Comparison of ENCODE assay signal across 21 cellular contexts in genomic region chr13:23804166-23804565, GRCh38.
"Had no signal": no experiment of that assay in that cellular context is flagged by ENCODE, and none has a peak within 500 bp of the region (broad histone marks: within the 10 kb centered on the region; RNA-seq: fewer than 3 reads in every experiment).

No MANE protein-coding gene starts in this region.

- H3K27ac ChIP-seq: colonic mucosa, esophagus muscularis mucosa, gastrocnemius medialis, heart right ventricle, left lung, lower lobe of right lung had no signal

- ATAC-seq: effector memory CD8-positive, alpha-beta T cell; gastrocnemius medialis; heart right ventricle; left cardiac atrium; left lung; left ventricle myocardium superior; lower lobe of right lung; mucosa of descending colon had no signal

- H3K4me3 Mint-ChIP-seq: dendritic cell treated with granulocyte-macrophage colony-stimulating factor and Interleukin-4, amounts not matched to agents 40 ng/mL and 50 ng/mL, for 4 days; effector memory CD8-positive, alpha-beta T cell; endodermal cell; mesothelial cell of epicardium had no signal

- H3K9me3 ChIP-seq: colonic mucosa, esophagus muscularis mucosa, gastrocnemius medialis, heart right ventricle, lower lobe of right lung, mucosa of descending colon had no signal

- H3K4me3 ChIP-seq: colonic mucosa, esophagus muscularis mucosa, gastrocnemius medialis, heart right ventricle, left lung, lower lobe of right lung, mucosa of descending colon had no signal

- H3K27me3 ChIP-seq: colonic mucosa, esophagus muscularis mucosa, gastrocnemius medialis, heart right ventricle, left lung had no signal

- H3K27me3 Mint-ChIP-seq: dendritic cell treated with granulocyte-macrophage colony-stimulating factor and Interleukin-4, amounts not matched to agents 40 ng/mL and 50 ng/mL, for 4 days; effector memory CD8-positive, alpha-beta T cell had no signal

- DNase-seq: colonic mucosa; cortex of kidney; effector CD8-positive, alpha-beta T cell; effector memory CD8-positive, alpha-beta T cell; endodermal cell; foreskin melanocyte; gastrocnemius medialis; glutamatergic neuron; head of caudate nucleus; heart right ventricle; hippocampal formation; left cardiac atrium; left lung; left ventricle myocardium superior; lower lobe of right lung; mesenchymal stem cell; mucosa of descending colon; naive B cell had no signal

- H3K36me3 ChIP-seq: colonic mucosa, gastrocnemius medialis had no signal

- H3K27ac Mint-ChIP-seq: dendritic cell treated with granulocyte-macrophage colony-stimulating factor and Interleukin-4, amounts not matched to agents 40 ng/mL and 50 ng/mL, for 4 days; effector memory CD8-positive, alpha-beta T cell; endodermal cell; mesothelial cell of epicardium had no signal

- H3K4me1 ChIP-seq: colonic mucosa, left lung, lower lobe of right lung had no signal

- H3K9me3 Mint-ChIP-seq: dendritic cell treated with granulocyte-macrophage colony-stimulating factor and Interleukin-4, amounts not matched to agents 40 ng/mL and 50 ng/mL, for 4 days; effector memory CD8-positive, alpha-beta T cell; endodermal cell; naive B cell had no signal
